ENCODE assay signal across 9 cellular contexts in the genomic region with DNA sequence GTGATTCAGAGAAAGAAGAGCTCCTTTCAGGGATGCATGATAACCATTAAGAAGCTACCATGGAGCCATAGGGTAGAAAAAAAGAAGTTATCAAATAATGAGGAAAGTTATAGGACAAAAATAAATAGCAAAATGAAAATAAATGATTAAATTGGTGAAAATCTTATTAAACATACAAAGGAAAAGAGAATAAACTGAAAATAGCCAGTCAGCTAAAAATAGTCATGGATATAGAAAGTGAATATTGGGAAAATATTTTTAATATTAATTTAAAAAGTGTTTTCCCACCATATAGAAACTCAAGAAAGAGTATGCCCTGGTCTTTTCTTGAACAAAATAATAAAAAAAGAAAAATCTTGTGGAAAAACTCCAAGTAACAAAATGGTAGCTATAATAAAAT.
"Had no signal": no experiment of that assay in that cellular context is flagged by ENCODE, and none has a peak within 500 bp of the region (broad histone marks: within the 10 kb centered on the region; RNA-seq: fewer than 3 reads in every experiment).

No MANE protein-coding gene starts in this region.

- H3K4me1 ChIP-seq: HAP-1 had no signal

- H2AFZ ChIP-seq: GM23248, GM23338 had no signal

- H3K9me3 ChIP-seq: HAP-1 had no signal

- H3K9me3 Mint-ChIP-seq: GM23338, H9 had no signal

- H3K36me3 ChIP-seq: HAP-1 had no signal

- H3K4me3 ChIP-seq: GM23248, GM23338, HAP-1 had no signal

- H3K4me2 ChIP-seq: GM23338 had no signal

- H3K4me3 Mint-ChIP-seq: GM23338, H9 had no signal

- ATAC-seq: GM23338, HCT116 had no signal

- H3K27ac ChIP-seq: GM23248 had no signal

- H3K27ac Mint-ChIP-seq: GM23338 had no signal

- FAIRE-seq: H54 had no signal

- DNase-seq: GM23248, GOT3, H7, H9, HCEC 1CT had no signal

- H3K9ac ChIP-seq: GM23248 had no signal
